1 cellular context compared by ENCODE assay signal in genomic region chr2:85604568-85605339, GRCh38.
TF ChIP-seq lines count a peak whose summit lies in the region.

No MANE protein-coding gene starts in this region.

TF ChIP-seq in WTC11, 78 proteins besides CTCF, POLR2A, EP300 and RAD21 (continued from another document):
- no peak for TF ChIP-seq ARID4B (CRISPR knock-in tag; IDR thresholded peaks at IDR 0.05; ENCODE audit: borderline replicate concordance)
- TF ChIP-seq EMX1 (CRISPR knock-in tag; IDR thresholded peaks at IDR 0.05): no peak
- 0 out of 2 replicates have a peak, but pooled peaks have one; percentile 31 for TF ChIP-seq TCF7 (CRISPR knock-in tag; IDR thresholded peaks at IDR 0.05; ENCODE audit: low read depth)
- no peak for TF ChIP-seq ZNF425 (CRISPR knock-in tag; conservative IDR thresholded peaks at IDR 0.05)
- no peak for TF ChIP-seq FOXP1 (CRISPR knock-in tag; IDR thresholded peaks at IDR 0.05; ENCODE audit: borderline replicate concordance)
- no peak for TF ChIP-seq RELA (CRISPR knock-in tag; IDR thresholded peaks at IDR 0.05; ENCODE audit: borderline replicate concordance)
